Comparison of ENCODE assay signal across 18 cellular contexts in the genomic region with DNA sequence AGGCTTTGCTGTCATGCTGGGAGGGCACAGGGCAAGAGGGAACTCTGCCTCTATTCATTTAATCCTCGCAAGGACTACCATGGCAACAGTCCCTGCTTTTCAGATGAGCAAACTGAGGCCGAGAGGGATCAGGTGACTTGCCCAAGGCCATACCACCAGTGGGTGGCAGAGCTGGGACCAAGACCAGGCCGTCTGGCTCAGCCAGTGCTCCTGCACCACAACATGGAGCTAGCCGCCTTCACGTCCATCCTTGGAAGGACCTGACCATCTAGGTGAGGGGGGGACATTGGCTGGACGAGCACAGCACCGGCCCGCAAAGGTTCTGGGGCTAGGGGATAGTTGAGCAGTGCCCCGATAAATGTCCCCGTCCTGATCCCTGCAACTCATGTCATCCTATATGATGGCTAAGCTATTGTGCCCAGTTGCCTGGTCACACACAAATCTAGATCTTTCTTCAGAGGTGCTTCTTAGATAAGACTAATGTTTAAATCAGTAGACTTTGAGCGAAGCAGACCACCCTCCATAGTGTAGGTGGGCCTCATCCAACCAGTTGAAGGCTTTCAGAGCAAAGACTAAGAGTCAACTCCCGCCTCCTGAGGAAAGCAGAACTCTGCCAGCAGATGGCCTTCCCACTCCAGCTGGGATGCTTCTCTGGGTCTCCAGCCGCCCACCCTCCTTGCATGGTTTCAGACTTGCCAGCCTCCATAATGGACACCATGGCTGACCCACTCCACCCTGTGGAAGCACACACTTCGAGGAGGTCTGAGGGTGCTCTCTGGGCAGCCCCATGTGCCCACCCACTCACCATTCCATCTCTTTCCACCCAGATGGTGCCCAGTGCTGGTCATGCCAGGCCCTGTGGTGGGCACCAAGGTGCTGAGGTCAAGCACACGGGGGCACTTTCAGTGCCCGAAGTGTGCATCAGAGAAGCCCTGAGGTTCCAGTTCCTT.
DNase-seq lines count a peak whose midpoint lies in the region; ATAC-seq and TF ChIP-seq lines count a peak whose summit lies in the region.
"Had no signal": no experiment of that assay in that cellular context is flagged by ENCODE, and none has a peak within 500 bp of the region (broad histone marks: within the 10 kb centered on the region; RNA-seq: fewer than 3 reads in every experiment).

No MANE protein-coding gene starts in this region.

- no peak overlapping the region for H3K4me3 Mint-ChIP-seq in nephron
- no peak overlapping the region for H3K4me3 Mint-ChIP-seq in CD14-positive monocyte
- no peak overlapping the region for H3K4me3 Mint-ChIP-seq in activated T-helper 1 cell treated with anti-CD3 and anti-CD28 coated beads, Interleukin-12 subunit alpha, Interleukin-12 subunit beta, Interleukin-2, Interleukin-4 antibody, amounts not matched to agents 30 ng/mL and 10 ng/mL and 1 ng/mL, durations not matched to agents 14 hours and 24 hours and 36 hours
- H3K4me3 Mint-ChIP-seq: T-helper 2 cell treated with Interferon-gamma antibody and Interleukin-4, amounts not matched to agents 5 μg/mL and 100 μg/mL, for 36 hours had no signal

- H3K4me1 Mint-ChIP-seq in nephron (peaks cover 39% of the 10 kb centered on the region), CD14-positive monocyte (peaks cover 4% of the 10 kb centered on the region)
- H3K4me1 Mint-ChIP-seq in activated T-helper 1 cell treated with anti-CD3 and anti-CD28 coated beads, Interleukin-12 subunit alpha, Interleukin-12 subunit beta, Interleukin-2, Interleukin-4 antibody, amounts not matched to agents 30 ng/mL and 10 ng/mL and 1 ng/mL, durations not matched to agents 14 hours and 24 hours and 36 hours (ENCODE audit: low read depth), result no peaks in the 10 kb centered on the region

- H3K9me3 Mint-ChIP-seq in nephron (no peaks in the 10 kb centered on the region), CD14-positive monocyte (peaks cover 0 to 6% (median 0%) of the 10 kb centered on the region in 7 donors)
- no peaks in the 10 kb centered on the region for H3K9me3 Mint-ChIP-seq in activated T-helper 1 cell treated with anti-CD3 and anti-CD28 coated beads, Interleukin-12 subunit alpha, Interleukin-12 subunit beta, Interleukin-2, Interleukin-4 antibody, amounts not matched to agents 30 ng/mL and 10 ng/mL and 1 ng/mL, durations not matched to agents 14 hours and 24 hours and 36 hours
- H3K9me3 Mint-ChIP-seq: T-helper 2 cell treated with Interferon-gamma antibody and Interleukin-4, amounts not matched to agents 5 μg/mL and 100 μg/mL, for 36 hours had no signal

- H3K27ac Mint-ChIP-seq in nephron, result peak overlapping the region; percentile 57 to 90 (median 87)
- peak overlapping the region in 1 of 7 donors; percentile 5 for H3K27ac Mint-ChIP-seq in CD14-positive monocyte
- H3K27ac Mint-ChIP-seq in activated T-helper 1 cell treated with anti-CD3 and anti-CD28 coated beads, Interleukin-12 subunit alpha, Interleukin-12 subunit beta, Interleukin-2, Interleukin-4 antibody, amounts not matched to agents 30 ng/mL and 10 ng/mL and 1 ng/mL, durations not matched to agents 14 hours and 24 hours and 36 hours, result no peak overlapping the region
- H3K27ac Mint-ChIP-seq: T-helper 2 cell treated with Interferon-gamma antibody and Interleukin-4, amounts not matched to agents 5 μg/mL and 100 μg/mL, for 36 hours had no signal

- H3K4me3 ChIP-seq in Jurkat, Clone E6-1 (ENCODE audit: low read length), result no peak overlapping the region
- H3K4me3 ChIP-seq: GM23248, SJCRH30, suprapubic skin had no signal

- DNase-seq in activated effector memory CD4-positive, alpha-beta T cell treated with anti-CD3 and anti-CD28 coated beads, Interleukin-2, amount 50 U/mL, for 16 hours, result peak; percentile 39
- no peak for DNase-seq in activated effector memory CD4-positive, alpha-beta T cell treated with Interleukin-2 at 50 U/mL for 16 hours
- peak; percentile 9 for DNase-seq in Jurkat, Clone E6-1 (ENCODE audit: low read depth, low spot score)
- peak; percentile 35 for DNase-seq in activated CD8-positive, alpha-beta memory T cell treated with anti-CD3 and anti-CD28 coated beads, Interleukin-2, amount 50 U/mL, for 48 hours
- DNase-seq in CD14-positive monocyte (ENCODE audit: low spot score), result no peak
- DNase-seq in activated T-helper 1 cell treated with anti-CD3 and anti-CD28 coated beads, Interleukin-12 subunit alpha, Interleukin-12 subunit beta, Interleukin-2, Interleukin-4 antibody, amounts not matched to agents 30 ng/mL and 10 ng/mL and 1 ng/mL, durations not matched to agents 14 hours and 24 hours and 36 hours (ENCODE audit: low spot score), result no peak
- DNase-seq: activated CD4-positive, alpha-beta T cell treated with anti-CD3 and anti-CD28 coated beads for 1 hour; activated naive CD4-positive, alpha-beta T cell; cortex of kidney; GM23248; NCI-H1694 treated with DMSO at 0.1 percent for 48 hours; PC-3; SJCRH30; stimulated activated CD4-positive, alpha-beta T cell treated with anti-CD3 and anti-CD28 coated beads, Interleukin-4, amount 100 ng/mL, for 1 hour had no signal

- H3K36me3 Mint-ChIP-seq in nephron (ENCODE audit: low read depth) (no peaks in the 10 kb centered on the region), CD14-positive monocyte (no peaks in the 10 kb centered on the region)
- no peaks in the 10 kb centered on the region for H3K36me3 Mint-ChIP-seq in activated T-helper 1 cell treated with anti-CD3 and anti-CD28 coated beads, Interleukin-12 subunit alpha, Interleukin-12 subunit beta, Interleukin-2, Interleukin-4 antibody, amounts not matched to agents 30 ng/mL and 10 ng/mL and 1 ng/mL, durations not matched to agents 14 hours and 24 hours and 36 hours (ENCODE audit: low read depth)

- intact Hi-C loops in CD14-positive monocyte (cut with micrococcal nuclease), result no loop called here
- intact Hi-C loops in activated T-helper 1 cell treated with anti-CD3 and anti-CD28 coated beads, Interleukin-12 subunit alpha, Interleukin-12 subunit beta, Interleukin-2, Interleukin-4 antibody, amounts not matched to agents 30 ng/mL and 10 ng/mL and 1 ng/mL, durations not matched to agents 14 hours and 24 hours and 36 hours (cut with micrococcal nuclease), result no loop called here

- ATAC-seq in HG03175 (IDR thresholded peaks at IDR 0.05; ENCODE audit: unreplicated experiment), result no peak
- ATAC-seq: PC-3 had no signal

- H3K27me3 Mint-ChIP-seq in nephron (ENCODE audit: low read depth) (peaks cover 22% of the 10 kb centered on the region), CD14-positive monocyte (ENCODE audit: low read depth in 3 of 3) (peaks cover 6 to 14% (median 10%) of the 10 kb centered on the region in 3 donors)
- H3K27me3 Mint-ChIP-seq in activated T-helper 1 cell treated with anti-CD3 and anti-CD28 coated beads, Interleukin-12 subunit alpha, Interleukin-12 subunit beta, Interleukin-2, Interleukin-4 antibody, amounts not matched to agents 30 ng/mL and 10 ng/mL and 1 ng/mL, durations not matched to agents 14 hours and 24 hours and 36 hours (ENCODE audit: insufficient read depth), result no peaks in the 10 kb centered on the region

- TF ChIP-seq CTCF in nephron (IDR thresholded peaks at IDR 0.05; ENCODE audit: unreplicated experiment in 3 of 3) (no peak), CD14-positive monocyte (IDR thresholded peaks at IDR 0.05) (no peak)

Comparison
In these comparisons a context has a peak if more than half of its experiments do, and no peak if none do; other contexts are left out.
1. DNase-seq: peak in activated effector memory CD4-positive, alpha-beta T cell treated with anti-CD3 and anti-CD28 coated beads, Interleukin-2, amount 50 U/mL, for 16 hours (single experiment), Jurkat, Clone E6-1 (single experiment) and activated CD8-positive, alpha-beta memory T cell treated with anti-CD3 and anti-CD28 coated beads, Interleukin-2, amount 50 U/mL, for 48 hours (single experiment); none in activated effector memory CD4-positive, alpha-beta T cell treated with Interleukin-2 at 50 U/mL for 16 hours (single experiment), CD14-positive monocyte (single experiment) and activated T-helper 1 cell treated with anti-CD3 and anti-CD28 coated beads, Interleukin-12 subunit alpha, Interleukin-12 subunit beta, Interleukin-2, Interleukin-4 antibody, amounts not matched to agents 30 ng/mL and 10 ng/mL and 1 ng/mL, durations not matched to agents 14 hours and 24 hours and 36 hours (single experiment).